Comparison of ENCODE assay signal across 8 cellular contexts in the genomic region with DNA sequence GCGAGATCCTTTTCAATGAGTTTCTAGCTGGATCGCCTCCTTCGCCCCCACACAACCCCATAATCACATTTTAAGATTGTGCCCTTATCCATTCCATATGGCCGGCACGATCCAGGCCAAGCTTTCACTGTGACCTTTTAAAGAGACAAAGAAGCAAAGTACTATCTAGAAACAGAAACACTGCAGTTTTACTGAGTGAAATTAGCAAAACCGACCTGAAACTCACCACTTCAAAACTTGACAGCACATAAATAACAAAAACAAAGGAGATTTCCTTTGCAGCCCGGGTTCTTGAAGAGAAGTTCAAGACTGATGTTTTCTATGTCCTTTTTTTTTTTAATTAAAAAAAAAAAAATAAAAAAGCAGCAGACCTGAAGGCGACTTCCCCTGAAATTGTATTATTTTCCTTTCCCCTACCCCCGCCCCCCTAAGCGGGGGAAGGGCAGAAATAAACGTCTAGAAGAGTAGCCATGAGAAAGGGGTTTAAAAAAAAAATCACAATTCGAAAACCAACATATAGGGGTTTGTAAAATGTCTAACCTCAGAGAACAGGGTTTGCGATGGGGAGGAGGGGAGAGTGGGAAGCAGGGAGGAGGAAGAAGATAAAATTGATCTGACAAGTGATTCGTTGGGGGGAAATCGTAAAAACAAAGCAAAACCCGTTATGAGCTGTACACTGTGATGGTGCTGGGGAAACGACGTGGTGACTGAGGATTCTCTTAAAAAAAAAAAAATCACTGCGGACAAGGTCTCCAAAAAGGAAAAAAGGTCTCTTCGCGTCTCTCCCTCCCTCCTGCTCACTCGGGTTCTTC. TPM values are rescaled to one million over a fixed set of nuclear protein-coding genes. Genes with fewer than 3 reads are reported as not detected.
DNase-seq lines count a peak whose midpoint lies in the region; ATAC-seq and TF ChIP-seq lines count a peak whose summit lies in the region.

No MANE protein-coding gene starts in this region.

- ATAC-seq in GM19467 (IDR thresholded peaks at IDR 0.05; ENCODE audit: unreplicated experiment): peak; percentile 87
- peak; percentile 76 for ATAC-seq in HG03469 (IDR thresholded peaks at IDR 0.05; ENCODE audit: unreplicated experiment)

- H3K4me3 ChIP-seq in choroid plexus epithelial cell (ENCODE audit: low read depth, low read length) (peak overlapping the region; percentile 66), kidney epithelial cell (ENCODE audit: low read depth, low read length) (peak overlapping the region; percentile 75)

- H3K27me3 ChIP-seq in kidney epithelial cell (ENCODE audit: control insufficient read depth, insufficient read depth, low read length): no peaks in the 10 kb centered on the region

- no peaks in the 10 kb centered on the region for H3K36me3 ChIP-seq in kidney epithelial cell (ENCODE audit: control insufficient read depth, insufficient read depth, low read length)

- no peak for TF ChIP-seq CTCF in choroid plexus epithelial cell (conservative IDR thresholded peaks at IDR 0.05; ENCODE audit: low read depth, low read length)
- no peak for TF ChIP-seq CTCF in kidney epithelial cell (IDR thresholded peaks at IDR 0.05; ENCODE audit: insufficient read depth, low read length, poor library complexity, severe bottlenecking)

- DNase-seq in EH (ENCODE audit: low read depth): peak; percentile 60
- DNase-seq in SKM-1 (lab: John Stamatoyannopoulos, UW; ENCODE audit: unreplicated experiment): peak; percentile 24
- peak; percentile 64 for DNase-seq in choroid plexus epithelial cell (ENCODE audit: low read depth)
- DNase-seq in kidney epithelial cell (ENCODE audit: low read depth): no peak
- DNase-seq in smooth muscle cell of the brain vasculature (ENCODE audit: low read depth, low spot score): peak; percentile 40
- DNase-seq in NCI-H1436 treated with DMSO at 0.1 percent for 48 hours (lab: John Stamatoyannopoulos, UW): no peak

RNA-seq across cellular contexts. Expression of a gene that starts 1.5 kb away (rescaled TPM):
- total RNA-seq in kidney epithelial cell: 3.4 and 7.4 TPM in 2 replicates

Comparison
In these comparisons a context has a peak if more than half of its experiments do, and no peak if none do; other contexts are left out.
1. DNase-seq: peak in EH (single experiment), SKM-1 (single experiment), choroid plexus epithelial cell (single experiment) and smooth muscle cell of the brain vasculature (single experiment); none in kidney epithelial cell (single experiment) and NCI-H1436 treated with DMSO at 0.1 percent for 48 hours (single experiment).